11 cellular contexts compared by ENCODE assay signal in genomic region chrX:96721398-96721797, GRCh38. TPM values are rescaled to one million over a fixed set of nuclear protein-coding genes. Genes with fewer than 3 reads are reported as not detected.
A peak's percentile ranks its signal among the peaks of the same experiment; 100 is the strongest.
DNase-seq lines count a peak whose midpoint lies in the region; ATAC-seq and TF ChIP-seq lines count a peak whose summit lies in the region.
"Had no signal": no experiment of that assay in that cellular context is flagged by ENCODE, and none has a peak within 500 bp of the region (broad histone marks: within the 10 kb centered on the region; RNA-seq: fewer than 3 reads in every experiment).

No MANE protein-coding gene starts in this region.

- H3K27me3 Mint-ChIP-seq in naive B cell = no peaks in the 10 kb centered on the region
- no peaks in the 10 kb centered on the region for H3K27me3 Mint-ChIP-seq in HFFc6 (ENCODE audit: insufficient read depth)
- H3K27me3 Mint-ChIP-seq: dendritic cell treated with granulocyte-macrophage colony-stimulating factor and Interleukin-4, amounts not matched to agents 40 ng/mL and 50 ng/mL, for 4 days had no signal

- no peaks in the 10 kb centered on the region for H3K9me3 ChIP-seq in esophagus squamous epithelium
- H3K9me3 ChIP-seq: Peyer's patch had no signal

- H3K4me1 Mint-ChIP-seq in naive B cell = peaks cover 9 to 15% (median 11%) of the 10 kb centered on the region in 3 donors
- peaks cover 3% of the 10 kb centered on the region; the same call in 1 of the 2 replicates for H3K4me1 Mint-ChIP-seq in HFFc6 (ENCODE audit: low read depth)

- ATAC-seq in GM19025 (IDR thresholded peaks at IDR 0.05; ENCODE audit: low read depth, unreplicated experiment) (peak; percentile 99), HG02571 (IDR thresholded peaks at IDR 0.05; ENCODE audit: unreplicated experiment) (peak; percentile 100), HG03469 (IDR thresholded peaks at IDR 0.05; ENCODE audit: unreplicated experiment) (peak; percentile 100), naive B cell (ENCODE audit: low read depth in 2 of 2) (peak; percentile 37 to 42)

- H3K4me1 ChIP-seq in esophagus squamous epithelium = peaks cover 0 to 8% (median 0%) of the 10 kb centered on the region in 3 donors

- no peak overlapping the region for H3K27ac ChIP-seq in esophagus squamous epithelium
- H3K27ac ChIP-seq: Peyer's patch had no signal

- H3K27ac Mint-ChIP-seq in naive B cell (no peak overlapping the region), HFFc6 (no peak overlapping the region)
- H3K27ac Mint-ChIP-seq: dendritic cell treated with granulocyte-macrophage colony-stimulating factor and Interleukin-4, amounts not matched to agents 40 ng/mL and 50 ng/mL, for 4 days had no signal

- H3K36me3 Mint-ChIP-seq in naive B cell (no peaks in the 10 kb centered on the region), HFFc6 (ENCODE audit: low read depth) (peaks cover 5% of the 10 kb centered on the region; the same call in 1 of the 2 replicates)

- intact Hi-C loops in esophagus squamous epithelium (cut with DNase I) = no loop called here

- TF ChIP-seq CTCF in esophagus squamous epithelium (IDR thresholded peaks at IDR 0.05) (no peak), HFFc6 (IDR thresholded peaks at IDR 0.05) (no peak)

- DNase-seq in naive B cell (no peak), NCI-H2107 (lab: John Stamatoyannopoulos, UW) (no peak), esophagus squamous epithelium (lab: John Stamatoyannopoulos, UW) (no peak), HFFc6 (no peak)
- no peak for DNase-seq in NK-92 treated with Interleukin-12 subunit alpha and Interleukin-12 subunit beta, amount 100 ng/mL, for 24 hours (lab: John Stamatoyannopoulos, UW)
- DNase-seq: GDM1, Peyer's patch had no signal

- no peaks in the 10 kb centered on the region for H3K36me3 ChIP-seq in esophagus squamous epithelium
- H3K36me3 ChIP-seq: Peyer's patch had no signal

- TF ChIP-seq POLR2A in esophagus squamous epithelium (IDR thresholded peaks at IDR 0.05) = no peak

- H3K27me3 ChIP-seq in esophagus squamous epithelium = no peaks in the 10 kb centered on the region
- H3K27me3 ChIP-seq: Peyer's patch had no signal

- H3K4me3 Mint-ChIP-seq in naive B cell = no peak overlapping the region
- no peak overlapping the region for H3K4me3 Mint-ChIP-seq in HFFc6
- H3K4me3 Mint-ChIP-seq: dendritic cell treated with granulocyte-macrophage colony-stimulating factor and Interleukin-4, amounts not matched to agents 40 ng/mL and 50 ng/mL, for 4 days had no signal

- peaks cover 0 to 8% (median 2%) of the 10 kb centered on the region in 7 donors for H3K9me3 Mint-ChIP-seq in naive B cell
- H3K9me3 Mint-ChIP-seq in HFFc6 = no peaks in the 10 kb centered on the region
- H3K9me3 Mint-ChIP-seq: dendritic cell treated with granulocyte-macrophage colony-stimulating factor and Interleukin-4, amounts not matched to agents 40 ng/mL and 50 ng/mL, for 4 days had no signal

- H3K4me3 ChIP-seq in esophagus squamous epithelium = no peak overlapping the region
- H3K4me3 ChIP-seq: Peyer's patch had no signal

RNA-seq across cellular contexts. Expression of gene DIAPH2, which starts 36.8 kb away (rescaled TPM):
- 10 to 100 TPM in 3 of 6 donors, 1 to 10 TPM in 3; 6.4 to 15.2 (median 9.9) TPM for polyA plus RNA-seq in naive B cell (ENCODE audit: low read depth in 6 of 6)
- total RNA-seq in esophagus squamous epithelium = 10 to 100 TPM; 10.3 to 36.6 (median 17.9) TPM
- total RNA-seq in HFFc6 (2021; fragmentation: NEBNext Ultra II Directional; extraction: Animal tissue kit (Norgen Biotek cat#: 25700)) = 10 to 100 TPM; 10.1 to 13.5 (median 11.6) TPM

Comparison
In these comparisons a context has a peak if more than half of its experiments do, and no peak if none do; other contexts are left out.
1. ATAC-seq: peak in every context shown above with its lines; median percentile 100 in HG02571; 100 in HG03469; 99 in GM19025; 40 in naive B cell.